ENCODE assay signal across 2 cellular contexts in the genomic region with DNA sequence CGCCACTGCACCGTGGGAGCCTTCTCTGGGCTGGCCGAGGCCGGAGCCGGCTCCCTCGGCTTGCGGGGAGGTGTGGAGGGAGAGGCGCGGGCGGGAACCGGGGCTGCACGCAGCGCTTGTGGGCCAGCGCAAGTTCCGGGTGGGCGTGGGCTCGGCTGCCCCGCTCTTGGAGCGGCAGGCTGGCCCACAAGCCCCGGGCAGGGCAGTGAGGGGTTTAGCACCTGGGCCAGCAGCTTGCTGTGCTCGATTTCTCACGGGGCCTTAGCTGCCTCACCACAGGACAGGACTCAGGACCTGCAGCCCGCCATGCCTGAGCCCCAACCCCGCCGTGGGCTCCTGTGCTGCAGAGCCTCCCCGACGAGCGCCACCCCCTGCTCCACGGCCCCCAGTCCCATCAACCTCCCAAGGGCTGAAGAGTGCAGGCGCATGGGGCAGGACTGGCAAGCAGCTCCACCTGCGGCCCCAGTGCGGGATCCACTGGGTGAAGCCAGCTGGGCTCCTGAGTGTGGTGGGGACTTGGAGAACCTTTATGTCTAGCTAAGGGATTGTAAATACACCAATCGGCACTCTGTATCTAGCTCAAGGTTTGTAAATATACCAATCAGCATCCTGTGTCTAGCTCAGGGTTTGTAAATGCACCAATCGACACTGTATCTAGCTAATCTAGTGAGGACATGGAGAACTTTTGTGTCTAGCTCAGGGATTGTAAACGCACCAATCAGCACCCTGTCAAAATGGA. TPM values are rescaled to one million over a fixed set of nuclear protein-coding genes. Genes with fewer than 3 reads are reported as not detected.
"Had no signal": no experiment of that assay in that cellular context is flagged by ENCODE, and none has a peak within 500 bp of the region (broad histone marks: within the 10 kb centered on the region; RNA-seq: fewer than 3 reads in every experiment).

No MANE protein-coding gene starts in this region.

RNA-seq across cellular contexts. Expression of gene SLC44A4, which starts 26.6 kb away (rescaled TPM):
- total RNA-seq: left ventricle myocardium superior, right atrium auricular region had no signal
